Comparison of ENCODE assay signal across 14 cellular contexts in the genomic region with DNA sequence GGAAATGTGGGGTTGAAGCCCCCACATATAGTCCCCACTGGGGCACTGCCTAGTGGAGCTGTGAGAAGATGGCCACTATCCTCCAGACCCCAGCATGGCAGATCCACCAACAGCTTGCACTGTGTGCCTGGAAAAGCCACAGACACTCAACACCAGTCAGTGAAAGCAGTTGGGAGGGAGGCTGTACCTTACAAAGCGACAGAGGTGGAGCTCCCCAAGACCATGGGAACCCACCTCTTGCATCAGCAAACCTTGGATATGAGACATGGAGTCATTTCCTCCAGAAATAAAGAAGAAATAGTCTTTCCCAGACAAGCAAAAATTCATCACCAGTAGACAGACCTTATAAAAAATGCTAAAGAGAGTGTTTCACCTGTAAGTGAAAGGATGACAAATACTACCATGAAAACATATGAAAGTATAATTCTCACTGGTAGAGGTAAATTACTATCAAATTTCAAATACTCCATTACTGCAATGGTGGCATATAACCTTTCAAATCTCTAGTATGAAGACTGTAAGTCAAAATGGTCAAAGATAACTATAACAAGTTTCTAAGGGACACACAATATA.
"Had no signal": no experiment of that assay in that cellular context is flagged by ENCODE, and none has a peak within 500 bp of the region (broad histone marks: within the 10 kb centered on the region; RNA-seq: fewer than 3 reads in every experiment).

No MANE protein-coding gene starts in this region.

- H3K27ac ChIP-seq: gastroesophageal sphincter, heart left ventricle, left lung, right atrium auricular region, SJSA1, thoracic aorta had no signal

- H3K9me3 ChIP-seq: SJSA1, thoracic aorta had no signal

- H3K4me3 ChIP-seq: gastroesophageal sphincter, heart left ventricle, left lung, right atrium auricular region, SJSA1, thoracic aorta had no signal

- H3K4me3 Mint-ChIP-seq: mesothelial cell of epicardium; T-helper 1 cell treated with Interleukin-12 subunit alpha and Interleukin-12 subunit beta and Interleukin-4 antibody, amounts not matched to agents 30 μg/mL and 1 μg/mL, for 36 hours had no signal

- H3K27ac Mint-ChIP-seq: mesothelial cell of epicardium had no signal

- H3K27me3 ChIP-seq: gastroesophageal sphincter, heart left ventricle, left lung, right atrium auricular region, SJSA1 had no signal

- ATAC-seq: activated CD4-positive, CD25-positive, alpha-beta regulatory T cell treated with anti-CD3 and anti-CD28 coated beads, Interleukin-2, amount 50 U/mL, for 24 hours; gastroesophageal sphincter; heart left ventricle; left lung had no signal

- DNase-seq: activated CD4-positive, alpha-beta T cell treated with anti-CD3 and anti-CD28 coated beads, Interleukin-2, amount 50 U/mL, for 48 hours; activated CD8-positive, alpha-beta memory T cell treated with anti-CD3 and anti-CD28 coated beads, Interleukin-2, amount 50 U/mL, for 48 hours; activated naive CD4-positive, alpha-beta T cell; effector CD4-positive, alpha-beta T cell; heart left ventricle; kidney; left lung had no signal

- H3K4me1 ChIP-seq: gastroesophageal sphincter, heart left ventricle, left lung, right atrium auricular region, SJSA1 had no signal

- H3K36me3 ChIP-seq: gastroesophageal sphincter, heart left ventricle, left lung, right atrium auricular region, SJSA1, thoracic aorta had no signal

- H3K4me1 Mint-ChIP-seq: mesothelial cell of epicardium had no signal
